Comparison of ENCODE assay signal across 24 cellular contexts in genomic region chr19:30792561-30793505, GRCh38.
"Had no signal": no experiment of that assay in that cellular context is flagged by ENCODE, and none has a peak within 500 bp of the region (broad histone marks: within the 10 kb centered on the region; RNA-seq: fewer than 3 reads in every experiment).

No MANE protein-coding gene starts in this region.

- H3K4me2 ChIP-seq: SK-N-SH had no signal

- DNase-seq: activated CD4-positive, alpha-beta memory T cell treated with anti-CD3 and anti-CD28 coated beads, Interleukin-2, amount 10 ng/mL, durations not matched to agents 7 days and 5 days; activated CD4-positive, alpha-beta T cell treated with anti-CD3 and anti-CD28 coated beads for 48 hours; activated effector memory CD4-positive, alpha-beta T cell treated with anti-CD3 and anti-CD28 coated beads, Interleukin-2, amount 50 U/mL, for 16 hours; activated naive CD4-positive, alpha-beta T cell treated with anti-CD3 and anti-CD28 coated beads for 36 hours; activated naive CD8-positive, alpha-beta T cell treated with anti-CD3 and anti-CD28 coated beads for 36 hours; adrenal gland; brain microvascular endothelial cell; central memory CD4-positive, alpha-beta T cell; esophagus squamous epithelium; foreskin melanocyte; left lung; mucosa of descending colon; occipital lobe; right cardiac atrium; SK-N-SH; spleen; stimulated activated naive CD4-positive, alpha-beta T cell; SW 1271; T1000; uterus; WERI-Rb-1 had no signal

- H3K27me3 ChIP-seq: ascending aorta, brain microvascular endothelial cell, left lung, tibial nerve, uterus had no signal

- H3K4me3 ChIP-seq: adrenal gland, ascending aorta, esophagus squamous epithelium, left lung, mucosa of descending colon, spleen, tibial nerve, uterus had no signal

- H3K27ac ChIP-seq: adrenal gland, ascending aorta, brain microvascular endothelial cell, esophagus squamous epithelium, left lung, spleen, tibial nerve, WERI-Rb-1 had no signal

- H3K9ac ChIP-seq: SK-N-SH had no signal

- H3K9me3 ChIP-seq: adrenal gland, ascending aorta, esophagus squamous epithelium, left lung, mucosa of descending colon, SK-N-SH, tibial nerve, uterus had no signal

- H3K36me3 ChIP-seq: adrenal gland, ascending aorta, brain microvascular endothelial cell, esophagus squamous epithelium, left lung, spleen, tibial nerve, uterus, WERI-Rb-1 had no signal

- H3K4me1 ChIP-seq: adrenal gland, ascending aorta, esophagus squamous epithelium, left lung, tibial nerve, uterus had no signal

- ATAC-seq: activated CD4-positive, CD25-positive, alpha-beta regulatory T cell treated with anti-CD3 and anti-CD28 coated beads, Interleukin-2, amount 50 U/mL, for 24 hours; left lung; mucosa of descending colon; right cardiac atrium had no signal
